1 cellular context compared by ENCODE assay signal in genomic region chr12:128191380-128191779, GRCh38.
TF ChIP-seq lines count a peak whose summit lies in the region.

No MANE protein-coding gene starts in this region.

TF ChIP-seq in H1, 55 proteins besides CTCF, POLR2A, EP300 and RAD21:
- TF ChIP-seq USF2 (IDR thresholded peaks at IDR 0.05; ENCODE audit: low read length) = peak; percentile 55
- no peak for TF ChIP-seq SIRT6 (IDR thresholded peaks at IDR 0.05; ENCODE audit: low read length)
